ENCODE assay signal across 8 cellular contexts in the genomic region with DNA sequence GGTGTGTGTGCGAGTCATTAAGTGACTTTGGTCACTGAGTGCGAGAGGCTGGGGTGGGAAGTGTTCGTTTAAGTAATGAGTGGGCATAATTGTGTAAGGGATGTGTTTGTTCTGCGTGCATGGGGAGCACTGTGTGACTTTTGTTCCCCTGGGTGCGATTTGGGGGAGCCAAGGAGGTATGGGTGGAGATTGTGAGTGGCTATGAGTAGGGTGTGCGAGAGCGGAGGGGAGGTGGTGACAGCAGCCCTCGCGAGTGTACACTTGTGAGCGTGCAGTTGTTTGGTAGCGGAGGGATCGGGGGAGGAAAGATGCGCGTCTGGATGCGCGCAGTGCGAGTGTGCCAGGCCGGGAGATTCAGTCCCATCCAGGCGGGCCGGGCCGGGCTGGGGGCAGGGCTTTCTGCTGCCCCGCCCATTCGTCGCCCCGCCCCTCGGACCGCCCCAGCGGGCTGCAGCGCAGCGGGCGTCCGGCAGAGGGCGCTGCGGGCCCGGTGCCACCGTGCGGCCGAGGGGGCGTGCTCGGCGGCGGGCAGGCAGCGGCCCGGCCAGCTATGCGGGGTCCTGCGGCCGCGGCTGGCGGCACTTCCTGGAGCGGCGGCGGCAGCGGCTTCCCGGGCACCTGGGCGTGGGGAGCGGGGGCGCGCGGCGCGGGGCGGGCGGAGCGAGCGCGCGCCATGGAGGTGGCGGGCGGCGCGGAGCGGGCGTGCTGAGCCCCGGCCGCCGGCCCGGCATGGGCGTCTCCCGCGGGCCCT. TPM values are rescaled to one million over a fixed set of nuclear protein-coding genes. Genes with fewer than 3 reads are reported as not detected.
DNase-seq lines count a peak whose midpoint lies in the region; ATAC-seq lines count a peak whose summit lies in the region.

A gene with protein sequence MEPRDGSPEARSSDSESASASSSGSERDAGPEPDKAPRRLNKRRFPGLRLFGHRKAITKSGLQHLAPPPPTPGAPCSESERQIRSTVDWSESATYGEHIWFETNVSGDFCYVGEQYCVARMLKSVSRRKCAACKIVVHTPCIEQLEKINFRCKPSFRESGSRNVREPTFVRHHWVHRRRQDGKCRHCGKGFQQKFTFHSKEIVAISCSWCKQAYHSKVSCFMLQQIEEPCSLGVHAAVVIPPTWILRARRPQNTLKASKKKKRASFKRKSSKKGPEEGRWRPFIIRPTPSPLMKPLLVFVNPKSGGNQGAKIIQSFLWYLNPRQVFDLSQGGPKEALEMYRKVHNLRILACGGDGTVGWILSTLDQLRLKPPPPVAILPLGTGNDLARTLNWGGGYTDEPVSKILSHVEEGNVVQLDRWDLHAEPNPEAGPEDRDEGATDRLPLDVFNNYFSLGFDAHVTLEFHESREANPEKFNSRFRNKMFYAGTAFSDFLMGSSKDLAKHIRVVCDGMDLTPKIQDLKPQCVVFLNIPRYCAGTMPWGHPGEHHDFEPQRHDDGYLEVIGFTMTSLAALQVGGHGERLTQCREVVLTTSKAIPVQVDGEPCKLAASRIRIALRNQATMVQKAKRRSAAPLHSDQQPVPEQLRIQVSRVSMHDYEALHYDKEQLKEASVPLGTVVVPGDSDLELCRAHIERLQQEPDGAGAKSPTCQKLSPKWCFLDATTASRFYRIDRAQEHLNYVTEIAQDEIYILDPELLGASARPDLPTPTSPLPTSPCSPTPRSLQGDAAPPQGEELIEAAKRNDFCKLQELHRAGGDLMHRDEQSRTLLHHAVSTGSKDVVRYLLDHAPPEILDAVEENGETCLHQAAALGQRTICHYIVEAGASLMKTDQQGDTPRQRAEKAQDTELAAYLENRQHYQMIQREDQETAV (plus strand): TSS at position 578 of the 751 bp plus-strand sequence. CDS start 197 bp downstream, outside the sequence.

- H3K27me3 Mint-ChIP-seq in memory B cell: no peaks in the 10 kb centered on the region

- peaks cover 44% of the 10 kb centered on the region for H4K20me1 ChIP-seq in BLaER1

- CTCF ChIA-PET in activated CD8-positive, alpha-beta memory T cell treated with anti-CD3 and anti-CD28 coated beads for 36 hours (lab: Charles Lee): interaction anchor here (0.5 to 10.8 kb wide), 9 partner anchors 14 to 184 kb away, joined by 3 to 207 read pairs (median 4); a partner anchor contains a TSS

- no peaks in the 10 kb centered on the region for H3K9me3 Mint-ChIP-seq in memory B cell

- H3K27me3 ChIP-seq in BLaER1: peaks cover 9% of the 10 kb centered on the region; the same call in 1 of the 2 replicates
- H3K27me3 ChIP-seq in effector memory CD4-positive, alpha-beta T cell (replicated peaks; ENCODE audit: control insufficient read depth, insufficient read depth, low read length, poor library complexity, severe bottlenecking): no peaks in the 10 kb centered on the region

- peak within 1 kb of the TSS; percentile 94 for H3K27ac ChIP-seq in BLaER1
- peak within 1 kb of the TSS; percentile 70 for H3K27ac ChIP-seq in effector memory CD4-positive, alpha-beta T cell (ENCODE audit: insufficient read depth, low read length, poor library complexity, severe bottlenecking)

- H3K36me3 Mint-ChIP-seq in memory B cell: no peaks in the 10 kb centered on the region

- peak; percentile 28 for DNase-seq in NK-92 (lab: John Stamatoyannopoulos, UW; ENCODE audit: unreplicated experiment)
- peak; percentile 85 to 89 (median 87) for DNase-seq in effector memory CD4-positive, alpha-beta T cell
- DNase-seq in memory B cell (ENCODE audit: low spot score in 2 of 2): peak; percentile 96 to 99
- peak; percentile 66 for DNase-seq in stimulated activated CD8-positive, alpha-beta memory T cell treated with anti-CD3 and anti-CD28 coated beads, Interleukin-12 subunit alpha, Interleukin-12 subunit beta, amount 100 ng/mL, for 24 hours (ENCODE audit: extremely low read depth)

- H3K4me2 ChIP-seq in BLaER1: peak within 1 kb of the TSS; percentile 99

- H3K4me1 ChIP-seq in BLaER1: peaks cover 82% of the 10 kb centered on the region
- peaks cover 72% of the 10 kb centered on the region for H3K4me1 ChIP-seq in effector memory CD4-positive, alpha-beta T cell (ENCODE audit: control insufficient read depth, insufficient read depth, low read length, poor library complexity, severe bottlenecking)

- H3K9me3 ChIP-seq in BLaER1: no peaks in the 10 kb centered on the region
- no peaks in the 10 kb centered on the region for H3K9me3 ChIP-seq in effector memory CD4-positive, alpha-beta T cell (ENCODE audit: control insufficient read depth, low read length)

- peak within 1 kb of the TSS; percentile 94 for H3K9ac ChIP-seq in BLaER1

- peaks cover 35% of the 10 kb centered on the region for H3K4me1 Mint-ChIP-seq in memory B cell

- H3K36me3 ChIP-seq in BLaER1: peaks cover 16% of the 10 kb centered on the region
- no peaks in the 10 kb centered on the region for H3K36me3 ChIP-seq in effector memory CD4-positive, alpha-beta T cell (ENCODE audit: control insufficient read depth, insufficient read depth, low read length)

- peak within 1 kb of the TSS; percentile 88 for H3K4me3 Mint-ChIP-seq in memory B cell

- POLR2A ChIA-PET in activated CD8-positive, alpha-beta memory T cell treated with anti-CD3 and anti-CD28 coated beads for 36 hours (lab: Charles Lee): interaction anchor here (1.5 kb wide), 1 partner anchor 104 kb away, joined by 5 read pairs; no protein-coding TSS in a partner anchor

- ATAC-seq in GM19043 (IDR thresholded peaks at IDR 0.05; ENCODE audit: low read depth, unreplicated experiment): peak; percentile 51
- peak; percentile 68 for ATAC-seq in HG03354 (IDR thresholded peaks at IDR 0.05; ENCODE audit: poor library complexity, severe bottlenecking, unreplicated experiment)
- ATAC-seq in memory B cell (ENCODE audit: low read depth): peak; percentile 88

- H3K27ac Mint-ChIP-seq in memory B cell: peak within 1 kb of the TSS; percentile 58

- H3K4me3 ChIP-seq in BLaER1: peak within 1 kb of the TSS; percentile 96
- H3K4me3 ChIP-seq in effector memory CD4-positive, alpha-beta T cell (ENCODE audit: insufficient read depth, low read depth, low read length, poor library complexity, severe bottlenecking): peak within 1 kb of the TSS; percentile 67

RNA-seq across cellular contexts. Expression of the gene that starts here (rescaled TPM):
- 10 to 100 TPM; 76.0 to 81.4 TPM for total RNA-seq in activated CD8-positive, alpha-beta memory T cell treated with anti-CD3 and anti-CD28 coated beads for 36 hours

Comparison
In these comparisons a context has a peak if more than half of its experiments do, and no peak if none do; other contexts are left out.
1. Peak in every context shown above with its lines: DNase-seq, ATAC-seq, H3K4me3 ChIP-seq and H3K27ac ChIP-seq.
2. DNase-seq: peak in every context shown above with its lines; median percentile 98 in memory B cell; 87 in effector memory CD4-positive, alpha-beta T cell; 66 in stimulated activated CD8-positive, alpha-beta memory T cell treated with anti-CD3 and anti-CD28 coated beads, Interleukin-12 subunit alpha, Interleukin-12 subunit beta, amount 100 ng/mL, for 24 hours; 28 in NK-92.